1 cellular context compared by ENCODE assay signal in the genomic region with DNA sequence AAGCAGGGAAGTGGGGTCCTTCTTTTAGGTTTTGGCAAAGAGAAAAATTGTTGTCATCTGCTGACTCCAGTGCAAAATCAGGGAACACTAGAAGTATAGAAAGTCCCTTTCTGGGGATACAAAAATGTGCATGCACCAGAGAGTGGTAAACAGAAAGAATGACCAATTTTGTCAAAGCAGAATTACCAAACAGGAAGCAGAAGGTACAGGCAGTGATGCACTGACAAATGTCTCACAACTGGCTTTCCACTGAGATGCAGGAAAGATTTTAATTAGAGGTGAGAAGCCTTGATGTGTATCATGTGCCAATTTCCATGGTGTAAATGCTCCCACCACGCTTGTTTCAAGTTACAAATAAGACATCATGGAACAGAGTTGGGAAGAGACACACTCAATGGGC.
TF ChIP-seq lines count a peak whose summit lies in the region.

No MANE protein-coding gene starts in this region.

TF ChIP-seq in endothelial cell of umbilical vein, 7 proteins besides CTCF, POLR2A, EP300 and RAD21 (continued from another document):
- TF ChIP-seq MYC (IDR thresholded peaks at IDR 0.05; ENCODE audit: low read depth, low read length), result no peak
